19 cellular contexts compared by ENCODE assay signal in the genomic region with DNA sequence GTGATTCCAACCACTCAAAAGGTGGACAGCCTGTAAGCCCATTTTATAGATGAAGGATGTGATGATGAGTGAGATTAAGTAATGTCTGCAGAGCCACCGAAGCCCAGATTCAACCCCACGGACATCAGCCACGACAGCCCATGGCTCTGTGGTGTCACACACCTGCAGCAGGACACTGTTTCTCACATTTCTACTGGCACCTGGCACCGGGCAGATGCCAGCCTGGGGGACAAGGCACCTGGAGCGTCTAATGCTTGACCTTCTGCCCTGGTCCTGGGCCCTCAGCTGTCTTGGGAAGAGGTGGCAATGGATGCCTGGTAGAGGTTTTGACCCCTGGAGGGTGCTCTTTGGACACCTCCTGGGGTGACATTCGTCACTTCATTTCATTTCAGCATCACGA.
DNase-seq lines count a peak whose midpoint lies in the region; ATAC-seq, FAIRE-seq and TF ChIP-seq lines count a peak whose summit lies in the region.
"Had no signal": no experiment of that assay in that cellular context is flagged by ENCODE, and none has a peak within 500 bp of the region (broad histone marks: within the 10 kb centered on the region; RNA-seq: fewer than 3 reads in every experiment).

No MANE protein-coding gene starts in this region.

- CTCF ChIA-PET in activated CD8-positive, alpha-beta memory T cell treated with anti-CD3 and anti-CD28 coated beads, Interleukin-2, amount 10 ng/mL, durations not matched to agents 7 days and 5 days (lab: Charles Lee), result interaction anchor here (0.9 kb wide), 1 partner anchor 8 kb away, joined by 3 read pairs; no protein-coding TSS in a partner anchor

- peak overlapping the region; percentile 68 for H3K9ac ChIP-seq in DND-41 (ENCODE audit: low read depth, low read length)

- TF ChIP-seq CTCF in DND-41 (IDR thresholded peaks at IDR 0.05; ENCODE audit: borderline replicate concordance, extremely low read depth, low read length, poor library complexity, severe bottlenecking) (no peak), osteocyte (IDR thresholded peaks at IDR 0.05) (no peak), D721Med (IDR thresholded peaks at IDR 0.05; ENCODE audit: insufficient read depth, missing control alignments) (no peak)

- no peaks in the 10 kb centered on the region for H3K36me3 ChIP-seq in DND-41 (ENCODE audit: insufficient read depth, low read length)
- H3K36me3 ChIP-seq in KOPT-K1 (ENCODE audit: insufficient read depth, low read length), result no peaks in the 10 kb centered on the region

- H3K27ac ChIP-seq in DND-41 (ENCODE audit: low read length), result peak overlapping the region; percentile 100
- H3K27ac ChIP-seq in KOPT-K1 (ENCODE audit: low read depth, low read length, poor library complexity, severe bottlenecking), result peak overlapping the region; percentile 89

- peaks cover 2% of the 10 kb centered on the region for H3K27me3 Mint-ChIP-seq in activated CD8-positive, alpha-beta memory T cell treated with anti-CD3 and anti-CD28 coated beads, Interleukin-2, amount 10 ng/mL, durations not matched to agents 7 days and 5 days
- H3K27me3 Mint-ChIP-seq in osteocyte (ENCODE audit: unreplicated experiment), result no peaks in the 10 kb centered on the region
- H3K27me3 Mint-ChIP-seq: CD4-positive, alpha-beta memory T cell had no signal

- H3K27ac Mint-ChIP-seq in activated CD8-positive, alpha-beta memory T cell treated with anti-CD3 and anti-CD28 coated beads, Interleukin-2, amount 10 ng/mL, durations not matched to agents 7 days and 5 days, result no peak overlapping the region
- no peak overlapping the region for H3K27ac Mint-ChIP-seq in osteocyte (ENCODE audit: unreplicated experiment)
- H3K27ac Mint-ChIP-seq: CD4-positive, alpha-beta memory T cell; GM23338 had no signal

- H2AFZ ChIP-seq in DND-41 (ENCODE audit: low read depth, low read length), result no peak overlapping the region
- H2AFZ ChIP-seq: GM23338 had no signal

- peaks cover 39% of the 10 kb centered on the region for H3K4me1 Mint-ChIP-seq in activated CD8-positive, alpha-beta memory T cell treated with anti-CD3 and anti-CD28 coated beads, Interleukin-2, amount 10 ng/mL, durations not matched to agents 7 days and 5 days
- H3K4me1 Mint-ChIP-seq in osteocyte (ENCODE audit: unreplicated experiment), result peaks cover 53% of the 10 kb centered on the region

- H4K20me1 ChIP-seq in DND-41 (ENCODE audit: insufficient read depth, low read length), result no peaks in the 10 kb centered on the region

- H3K4me1 ChIP-seq in DND-41 (ENCODE audit: insufficient read depth, low read length), result peaks cover 89% of the 10 kb centered on the region

- H3K9me3 ChIP-seq in DND-41 (ENCODE audit: insufficient read depth, low read length, severe bottlenecking) (peaks cover 6% of the 10 kb centered on the region), KOPT-K1 (ENCODE audit: insufficient read depth, low read length, poor library complexity, severe bottlenecking) (peaks cover 10% of the 10 kb centered on the region)

- DNase-seq in DND-41 (no peak), osteocyte (ENCODE audit: extremely low spot score, unreplicated experiment) (peak; percentile 44), T-helper 9 cell (no peak), mucosa of gallbladder (ENCODE audit: low spot score) (no peak), D721Med (ENCODE audit: insufficient read length, low spot score) (no peak)
- DNase-seq in activated CD8-positive, alpha-beta memory T cell treated with anti-CD3 and anti-CD28 coated beads, Interleukin-2, amount 10 ng/mL, durations not matched to agents 7 days and 5 days, result peak; percentile 34
- DNase-seq: ACHN; Calu3; CD4-positive, alpha-beta memory T cell; NCI-H1092 treated with DMSO at 0.1 percent for 48 hours; NCI-H1694 treated with DMSO at 0.1 percent for 48 hours; NCI-H2107; NCI-H2227 treated with DMSO at 0.1 percent for 48 hours; NCI-H524; SIG-M5 had no signal

- peaks cover 4% of the 10 kb centered on the region for H3K36me3 Mint-ChIP-seq in activated CD8-positive, alpha-beta memory T cell treated with anti-CD3 and anti-CD28 coated beads, Interleukin-2, amount 10 ng/mL, durations not matched to agents 7 days and 5 days
- H3K36me3 Mint-ChIP-seq in osteocyte (ENCODE audit: unreplicated experiment), result no peaks in the 10 kb centered on the region
- H3K36me3 Mint-ChIP-seq: CD4-positive, alpha-beta memory T cell had no signal

- no peaks in the 10 kb centered on the region; the same call in 1 of the 2 replicates for H3K79me2 ChIP-seq in DND-41 (ENCODE audit: insufficient read depth, low read length)

- no peak for FAIRE-seq in D721Med (lab: Jason Lieb, UNC)
- FAIRE-seq: GM12878, K562 had no signal

- H3K9me3 Mint-ChIP-seq in activated CD8-positive, alpha-beta memory T cell treated with anti-CD3 and anti-CD28 coated beads, Interleukin-2, amount 10 ng/mL, durations not matched to agents 7 days and 5 days (ENCODE audit: low read depth), result peaks cover 2% of the 10 kb centered on the region
- peaks cover 3% of the 10 kb centered on the region for H3K9me3 Mint-ChIP-seq in osteocyte (ENCODE audit: unreplicated experiment)
- H3K9me3 Mint-ChIP-seq: CD4-positive, alpha-beta memory T cell had no signal

- no peak for ATAC-seq in DND-41 (ENCODE audit: insufficient read depth, low read depth)
- ATAC-seq in activated CD8-positive, alpha-beta memory T cell treated with anti-CD3 and anti-CD28 coated beads, Interleukin-2, amount 10 ng/mL, durations not matched to agents 7 days and 5 days, result no peak
- ATAC-seq: GM12878, GM23338, K562 had no signal

- no peak overlapping the region for H3K4me3 Mint-ChIP-seq in activated CD8-positive, alpha-beta memory T cell treated with anti-CD3 and anti-CD28 coated beads, Interleukin-2, amount 10 ng/mL, durations not matched to agents 7 days and 5 days
- no peak overlapping the region for H3K4me3 Mint-ChIP-seq in osteocyte (ENCODE audit: unreplicated experiment)
- H3K4me3 Mint-ChIP-seq: CD4-positive, alpha-beta memory T cell; GM23338 had no signal

- H3K4me2 ChIP-seq in DND-41 (ENCODE audit: insufficient read depth, low read length), result no peak overlapping the region
- H3K4me2 ChIP-seq: GM23338 had no signal

- no peak overlapping the region for H3K4me3 ChIP-seq in DND-41 (ENCODE audit: low read depth in 1 of 2, low read length in 2 of 2)
- H3K4me3 ChIP-seq: GM12878, GM23338, K562 had no signal

- no peaks in the 10 kb centered on the region for H3K27me3 ChIP-seq in DND-41 (ENCODE audit: insufficient read depth, low read length, poor library complexity)

Comparison
In these comparisons a context has a peak if more than half of its experiments do, and no peak if none do; other contexts are left out.
1. DNase-seq: peak in activated CD8-positive, alpha-beta memory T cell treated with anti-CD3 and anti-CD28 coated beads, Interleukin-2, amount 10 ng/mL, durations not matched to agents 7 days and 5 days (single experiment) and osteocyte (single experiment); none in DND-41 (single experiment), T-helper 9 cell (single experiment), mucosa of gallbladder (single experiment) and D721Med (single experiment).